Comparison of ENCODE assay signal across 6 cellular contexts in genomic region chr1:45828841-45829240, GRCh38.
"Had no signal": no experiment of that assay in that cellular context is flagged by ENCODE, and none has a peak within 500 bp of the region (broad histone marks: within the 10 kb centered on the region; RNA-seq: fewer than 3 reads in every experiment).

No MANE protein-coding gene starts in this region.

- ATAC-seq: GM23338, K562 had no signal

- H3K4me2 ChIP-seq: GM23338 had no signal

- H3K4me3 ChIP-seq: GM23338, K562 had no signal

- H2AFZ ChIP-seq: GM23338 had no signal

- DNase-seq: H9, HCEC 1CT, IMR-90, KG1 had no signal
